ENCODE assay signal across 8 cellular contexts in genomic region chr22:21652547-21653545, GRCh38. TPM values are rescaled to one million over a fixed set of nuclear protein-coding genes. Genes with fewer than 3 reads are reported as not detected.
A peak's percentile ranks its signal among the peaks of the same experiment; 100 is the strongest.
DNase-seq lines count a peak whose midpoint lies in the region; FAIRE-seq and TF ChIP-seq lines count a peak whose summit lies in the region.

No MANE protein-coding gene starts in this region.

- TF ChIP-seq CTCF in GM12873 (IDR thresholded peaks at IDR 0.05; ENCODE audit: insufficient read depth, low read depth, low read length, missing control alignments) (peak; percentile 31), retinal pigment epithelial cell (conservative IDR thresholded peaks at IDR 0.05; ENCODE audit: low read depth, low read length) (no peak), D721Med (IDR thresholded peaks at IDR 0.05; ENCODE audit: insufficient read depth, missing control alignments) (no peak)

- H3K27ac ChIP-seq in esophagus (ENCODE audit: low read depth in 2 of 2, low read length in 1 of 2), result no peak overlapping the region

- H3K27me3 ChIP-seq in MG63, result no peaks in the 10 kb centered on the region
- H3K27me3 ChIP-seq in esophagus (ENCODE audit: control insufficient read depth in 1 of 2, insufficient read depth in 2 of 2, low read length in 2 of 2), result no peaks in the 10 kb centered on the region

- 29 to 36% methylated on average over 40 of the region's 40 CpGs for WGBS in esophagus, 2 donors

- H3K36me3 ChIP-seq in MG63 (peaks cover 9% of the 10 kb centered on the region; the same call in 1 of the 2 replicates), esophagus (ENCODE audit: control insufficient read depth in 2 of 2, insufficient read depth in 2 of 2, low read length in 1 of 2) (no peaks in the 10 kb centered on the region)

- H3K4me3 ChIP-seq in MG63, result peak overlapping the region; percentile 87
- H3K4me3 ChIP-seq in esophagus (ENCODE audit: low read depth in 1 of 2, low read length in 2 of 2), result peak overlapping the region; percentile 51 to 62
- peak overlapping the region; percentile 79 for H3K4me3 ChIP-seq in retinal pigment epithelial cell (ENCODE audit: low read length)

- H3K9me3 ChIP-seq in MG63 (no peaks in the 10 kb centered on the region), esophagus (ENCODE audit: control insufficient read depth in 2 of 2, insufficient read depth in 1 of 2, low read depth in 1 of 2, low read length in 1 of 2) (no peaks in the 10 kb centered on the region)

- no peak for DNase-seq in MG63
- DNase-seq in retinal pigment epithelial cell (ENCODE audit: low read depth), result no peak
- DNase-seq in globus pallidus (ENCODE audit: low spot score), result no peak
- no peak for DNase-seq in NCI-H187 (lab: John Stamatoyannopoulos, UW)
- no peak for DNase-seq in NCI-H2029 treated with DMSO at 0.1 percent for 48 hours (lab: John Stamatoyannopoulos, UW)
- DNase-seq in D721Med (ENCODE audit: insufficient read length, low spot score), result no peak

- peaks cover 3 to 10% of the 10 kb centered on the region in 2 donors for H3K4me1 ChIP-seq in esophagus (ENCODE audit: control insufficient read depth in 2 of 2, insufficient read depth in 2 of 2, low read length in 1 of 2)

- FAIRE-seq in D721Med (lab: Jason Lieb, UNC), result no peak

RNA-seq across cellular contexts. Expression of gene SDF2L1, which starts 10.7 kb away (rescaled TPM):
- total RNA-seq in MG63 (2014; rRNA removed; shearing (Covaris generic); ENCODE audit: low replicate concordance), result 13.9 and 40.9 TPM in 2 replicates
- polyA plus RNA-seq in esophagus, result 10 to 100 TPM; 18.7 to 52.7 TPM

RNA-seq across cellular contexts. Expression of gene PPIL2, which starts 13.0 kb away (rescaled TPM):
- total RNA-seq in MG63 (2014; rRNA removed; shearing (Covaris generic); ENCODE audit: low replicate concordance), result 11.2 and 17.4 TPM in 2 replicates
- polyA plus RNA-seq in esophagus, result 10 to 100 TPM; 29.7 to 41.8 TPM

RNA-seq across cellular contexts. Expression of gene CCDC116, which starts 20.3 kb away (rescaled TPM):
- not detected in 2 replicates for total RNA-seq in MG63 (2014; rRNA removed; shearing (Covaris generic); ENCODE audit: low replicate concordance)
- under 1 TPM; 0.25 to 0.61 TPM for polyA plus RNA-seq in esophagus

RNA-seq across cellular contexts. Expression of gene YDJC, which starts 23.0 kb away (rescaled TPM):
- 70.3 and 78.4 TPM in 2 replicates for total RNA-seq in MG63 (2014; rRNA removed; shearing (Covaris generic); ENCODE audit: low replicate concordance)
- 10 to 100 TPM; 28.5 to 31.4 TPM for polyA plus RNA-seq in esophagus
